26 cellular contexts compared by ENCODE assay signal in the genomic region with DNA sequence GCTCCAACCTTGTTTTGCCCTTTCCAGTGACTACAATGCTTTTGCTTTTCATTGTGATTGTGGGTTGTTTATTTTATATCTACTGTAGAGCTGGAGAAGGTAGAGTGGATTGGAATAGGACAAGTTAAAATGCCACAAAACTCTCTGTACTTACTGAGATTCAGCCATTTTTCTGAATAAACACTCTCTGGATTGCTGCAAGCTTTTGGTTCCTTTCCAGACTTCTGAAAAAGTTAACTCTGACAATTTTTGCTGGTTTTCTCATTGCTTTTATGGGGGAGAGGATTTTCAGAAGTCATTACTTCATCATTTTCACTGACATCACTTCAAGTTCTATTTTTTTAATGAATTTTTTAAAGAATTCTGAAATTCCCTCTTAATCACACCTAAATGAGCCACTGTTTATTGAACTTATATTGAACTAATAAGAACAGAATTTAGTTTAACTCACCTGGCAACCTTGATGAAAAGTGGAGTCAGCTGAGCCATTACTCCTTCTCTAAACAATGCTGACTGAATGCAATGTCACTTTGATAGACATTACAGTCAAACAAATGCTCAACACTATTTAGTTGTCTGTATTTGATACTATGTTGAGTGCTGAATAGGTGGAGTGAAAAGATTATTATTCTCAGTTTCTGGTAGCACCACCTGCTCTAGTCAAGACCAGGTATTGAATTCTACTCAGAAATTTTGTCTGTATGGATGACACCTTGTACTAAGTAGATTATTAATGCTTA.
"Had no signal": no experiment of that assay in that cellular context is flagged by ENCODE, and none has a peak within 500 bp of the region (broad histone marks: within the 10 kb centered on the region; RNA-seq: fewer than 3 reads in every experiment).

No MANE protein-coding gene starts in this region.

- H3K27me3 ChIP-seq: esophagus squamous epithelium, gastrocnemius medialis, heart left ventricle, hepatocyte, left lung, sigmoid colon, spleen, transverse colon, upper lobe of right lung, uterus had no signal

- H3K27ac Mint-ChIP-seq: mesothelial cell of epicardium; naive thymus-derived CD4-positive, alpha-beta T cell; nephron; stimulated activated memory B cell treated with anti-CD40 and anti-IgM and Interleukin-4, amounts not matched to agents 10 μg/mL and 1 μg/mL and 100 μg/mL, for 72 hours had no signal

- H3K4me3 ChIP-seq: coronary artery, esophagus squamous epithelium, gastrocnemius medialis, heart left ventricle, hepatocyte, left lung, psoas muscle, sigmoid colon, skin epidermis, spleen, transverse colon, upper lobe of right lung, uterus had no signal

- H2AFZ ChIP-seq: hepatocyte had no signal

- H3K4me2 ChIP-seq: hepatocyte had no signal

- H3K4me1 Mint-ChIP-seq: naive thymus-derived CD4-positive, alpha-beta T cell; stimulated activated memory B cell treated with anti-CD40 and anti-IgM and Interleukin-4, amounts not matched to agents 10 μg/mL and 1 μg/mL and 100 μg/mL, for 72 hours had no signal

- H3K4me1 ChIP-seq: esophagus squamous epithelium, left lung, sigmoid colon, spleen, transverse colon, upper lobe of right lung, uterus had no signal

- H3K27me3 Mint-ChIP-seq: stimulated activated memory B cell treated with anti-CD40 and anti-IgM and Interleukin-4, amounts not matched to agents 10 μg/mL and 1 μg/mL and 100 μg/mL, for 72 hours had no signal

- DNase-seq: dermis blood vessel endothelial cell; effector memory CD4-positive, alpha-beta T cell; esophagus squamous epithelium; gastrocnemius medialis; heart left ventricle; left cardiac atrium; left lung; mesenchymal stem cell; naive thymus-derived CD4-positive, alpha-beta T cell; nucleus accumbens; posterior cingulate gyrus; psoas muscle; right cardiac atrium; sigmoid colon; spleen; stimulated activated CD4-positive, alpha-beta T cell treated with anti-CD3 and anti-CD28 coated beads, Interleukin-4, amount 100 ng/mL, for 4 hours; stimulated activated naive CD8-positive, alpha-beta T cell treated with anti-CD3 and anti-CD28 coated beads, Interleukin-15, Interleukin-2, amounts not matched to agents 100 U/mL and 50 U/mL, for 24 hours; transverse colon; upper lobe of right lung; uterus had no signal

- ATAC-seq: gastrocnemius medialis; heart left ventricle; left cardiac atrium; left lung; naive thymus-derived CD4-positive, alpha-beta T cell; psoas muscle; right cardiac atrium; stimulated activated memory B cell treated with anti-CD40 and anti-IgM and Interleukin-4, amounts not matched to agents 10 μg/mL and 1 μg/mL and 100 μg/mL, for 72 hours; stimulated activated naive CD8-positive, alpha-beta T cell treated with anti-CD3 and anti-CD28 coated beads, Interleukin-15, Interleukin-2, amounts not matched to agents 100 U/mL and 50 U/mL, for 24 hours; upper lobe of right lung had no signal

- H3K36me3 ChIP-seq: esophagus squamous epithelium, gastrocnemius medialis, heart left ventricle, left lung, sigmoid colon, spleen, transverse colon, upper lobe of right lung, uterus had no signal

- H3K27ac ChIP-seq: coronary artery, esophagus squamous epithelium, gastrocnemius medialis, heart left ventricle, hepatocyte, left lung, psoas muscle, sigmoid colon, skin epidermis, spleen, transverse colon, upper lobe of right lung, uterus had no signal

- H3K4me3 Mint-ChIP-seq: mesothelial cell of epicardium; naive thymus-derived CD4-positive, alpha-beta T cell; nephron; stimulated activated memory B cell treated with anti-CD40 and anti-IgM and Interleukin-4, amounts not matched to agents 10 μg/mL and 1 μg/mL and 100 μg/mL, for 72 hours had no signal

- H3K79me2 ChIP-seq: hepatocyte had no signal
